Comparison of ENCODE assay signal across 8 cellular contexts in the genomic region with DNA sequence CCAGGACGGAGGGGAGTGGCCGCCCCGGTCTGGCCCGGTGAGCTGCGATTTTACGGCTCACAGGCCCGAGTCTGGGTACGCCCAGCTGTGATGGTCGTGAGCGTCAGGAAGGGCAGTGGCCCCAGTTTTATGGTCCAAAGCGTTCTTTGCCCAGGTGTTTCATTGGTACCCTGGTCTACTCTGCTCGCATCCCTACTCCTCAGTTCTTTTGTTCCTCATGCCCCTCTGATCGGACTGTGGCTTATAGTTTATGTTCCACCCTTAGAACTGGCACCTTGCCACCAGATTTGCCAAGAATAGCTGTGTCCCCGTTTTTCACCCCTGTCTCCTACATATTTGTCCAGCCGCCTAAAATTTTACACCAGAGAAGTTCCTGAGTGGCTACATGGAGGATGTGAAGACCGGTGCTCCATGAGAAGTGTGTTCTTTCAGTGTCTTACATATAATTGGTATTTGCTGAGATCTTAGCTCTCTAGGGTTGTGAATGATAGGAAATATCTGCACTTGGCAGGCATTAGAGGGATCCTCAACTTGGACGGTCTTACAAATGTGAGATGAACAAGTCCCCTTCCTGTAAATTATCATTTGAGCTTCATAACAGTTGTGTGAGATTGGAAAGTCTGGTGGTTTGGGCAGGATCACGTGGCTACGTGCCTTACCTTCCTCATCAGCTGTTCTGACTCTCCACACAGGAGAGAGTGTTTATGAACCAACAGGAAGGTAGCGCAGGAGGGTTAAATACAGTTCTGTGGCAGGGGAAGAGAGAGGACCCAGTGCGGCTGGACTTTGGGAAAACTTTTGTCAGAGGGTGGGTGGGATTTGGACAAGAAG. TPM values are rescaled to one million over a fixed set of nuclear protein-coding genes. Genes with fewer than 3 reads are reported as not detected.
DNase-seq lines count a peak whose midpoint lies in the region; ATAC-seq and TF ChIP-seq lines count a peak whose summit lies in the region.

No MANE protein-coding gene starts in this region.

- CTCF ChIA-PET in SK-N-SH (lab: Yijun Ruan, JAX) (interaction anchor here (2.1 to 2.8 kb wide), 2 partner anchors 208 to 234 kb away, joined by 6 to 12 read pairs; no protein-coding TSS in a partner anchor), HEK293T (lab: Yijun Ruan, JAX) (interaction anchor here (0.6 to 2.2 kb wide), 3 partner anchors 21 to 611 kb away, joined by 3 to 6 read pairs (median 6); no protein-coding TSS in a partner anchor)

- no peak for TF ChIP-seq RAD21 in SK-N-SH (IDR thresholded peaks at IDR 0.05; ENCODE audit: low read length)

- peaks cover 49 to 52% of the 10 kb centered on the region in 2 experiments for H3K4me1 ChIP-seq in SK-N-SH (ENCODE audit: control insufficient read depth in 1 of 2, insufficient read depth in 2 of 2, low read depth in 1 of 2, low read length in 1 of 2)
- H3K4me1 ChIP-seq in neuron (ENCODE audit: insufficient read depth, low read length), result peaks cover 37% of the 10 kb centered on the region

- peak overlapping the region; percentile 91 for H3K9ac ChIP-seq in SK-N-SH

- H3K9me3 ChIP-seq in SK-N-SH, result no peaks in the 10 kb centered on the region
- no peaks in the 10 kb centered on the region for H3K9me3 ChIP-seq in neuron (ENCODE audit: low read length)

- ATAC-seq in SK-N-SH treated with all-trans-retinoic acid at 6 μM for 48 hours, result no peak
- ATAC-seq in HG02610 (IDR thresholded peaks at IDR 0.05; ENCODE audit: unreplicated experiment), result no peak

- H3K27ac ChIP-seq in SK-N-SH (ENCODE audit: low read depth in 2 of 2, low read length in 1 of 2), result peak overlapping the region; percentile 89 to 95

- TF ChIP-seq CTCF in SK-N-SH (IDR thresholded peaks at IDR 0.05) (no peak), GM10266 (IDR thresholded peaks at IDR 0.05; ENCODE audit: control insufficient read depth, insufficient read depth, low read depth, missing control alignments) (no peak)

- H3K79me2 ChIP-seq in SK-N-SH (ENCODE audit: insufficient read depth), result peaks cover 67% of the 10 kb centered on the region

- H2AFZ ChIP-seq in SK-N-SH (ENCODE audit: low read depth), result peak overlapping the region; percentile 91
- H2AFZ ChIP-seq in neuron (ENCODE audit: low read depth, low read length), result peak overlapping the region; percentile 93

- TF ChIP-seq POLR2A in erythroblast (IDR thresholded peaks at IDR 0.05; ENCODE audit: low read length), result no peak

- POLR2A ChIA-PET in SK-N-SH (lab: Yijun Ruan, JAX) (interaction anchor here (0.9 to 1.6 kb wide), 6 partner anchors 12 to 388 kb away, joined by 3 to 7 read pairs (median 4); partner anchors contain the start of genes C11orf54 and TAF1D), HEK293T (lab: Yijun Ruan, JAX) (interaction anchor here (1.1 to 2.7 kb wide), 10 partner anchors 10 to 414 kb away, joined by 3 to 19 read pairs (median 4); no protein-coding TSS in a partner anchor)

- no peaks in the 10 kb centered on the region for H3K9me2 ChIP-seq in SK-N-SH

- 15% methylated on average over 17 of the region's 21 CpGs for WGBS in SK-N-SH (ENCODE audit: low lambda C conversion rate)

- H3K4me3 ChIP-seq in SK-N-SH (ENCODE audit: low read depth in 2 of 2, low read length in 1 of 2) (peak overlapping the region; percentile 69 to 74), neuron (ENCODE audit: low read length) (peak overlapping the region; percentile 68)

- H3F3A ChIP-seq in SK-N-SH (replicated peaks; ENCODE audit: insufficient read depth), result peaks cover 9% of the 10 kb centered on the region

- TF ChIP-seq EP300 in SK-N-SH (IDR thresholded peaks at IDR 0.05; ENCODE audit: borderline replicate concordance in 1 of 2, low read depth in 1 of 2, low read length in 1 of 2), result no peak

- H3K36me3 ChIP-seq in SK-N-SH (replicated peaks in 1 of 2; ENCODE audit: control insufficient read depth in 1 of 2, insufficient read depth in 2 of 2, low read length in 1 of 2) (no peaks in the 10 kb centered on the region), neuron (ENCODE audit: insufficient read depth, low read length) (no peaks in the 10 kb centered on the region)

- peak overlapping the region; percentile 85 for H3K4me2 ChIP-seq in SK-N-SH

- H4K20me1 ChIP-seq in SK-N-SH (ENCODE audit: insufficient read depth), result peaks cover 20% of the 10 kb centered on the region; the same call in 1 of the 2 replicates

- H3K27me3 ChIP-seq in SK-N-SH (ENCODE audit: insufficient read depth) (no peaks in the 10 kb centered on the region), neuron (ENCODE audit: insufficient read depth, low read length) (no peaks in the 10 kb centered on the region)

- DNase-seq in SK-N-SH, result no peak
- peak; percentile 49 for DNase-seq in NCI-H748 treated with DMSO at 0.1 percent for 48 hours (lab: John Stamatoyannopoulos, UW)
- DNase-seq in erythroblast (lab: John Stamatoyannopoulos, UW), result peak; percentile 44 to 66
- DNase-seq in GM10266 (ENCODE audit: extremely low spot score), result no peak
- no peak for DNase-seq in HEK293T (ENCODE audit: extremely low spot score)

TF ChIP-seq in SK-N-SH, 30 proteins besides CTCF, POLR2A, EP300 and RAD21 (continues in another document):
- no peak for TF ChIP-seq TCF12 (IDR thresholded peaks at IDR 0.05)
- no peak for TF ChIP-seq CHD2 (IDR thresholded peaks at IDR 0.05; ENCODE audit: low read length, partially characterized antibody)
- TF ChIP-seq, protein P1, sequence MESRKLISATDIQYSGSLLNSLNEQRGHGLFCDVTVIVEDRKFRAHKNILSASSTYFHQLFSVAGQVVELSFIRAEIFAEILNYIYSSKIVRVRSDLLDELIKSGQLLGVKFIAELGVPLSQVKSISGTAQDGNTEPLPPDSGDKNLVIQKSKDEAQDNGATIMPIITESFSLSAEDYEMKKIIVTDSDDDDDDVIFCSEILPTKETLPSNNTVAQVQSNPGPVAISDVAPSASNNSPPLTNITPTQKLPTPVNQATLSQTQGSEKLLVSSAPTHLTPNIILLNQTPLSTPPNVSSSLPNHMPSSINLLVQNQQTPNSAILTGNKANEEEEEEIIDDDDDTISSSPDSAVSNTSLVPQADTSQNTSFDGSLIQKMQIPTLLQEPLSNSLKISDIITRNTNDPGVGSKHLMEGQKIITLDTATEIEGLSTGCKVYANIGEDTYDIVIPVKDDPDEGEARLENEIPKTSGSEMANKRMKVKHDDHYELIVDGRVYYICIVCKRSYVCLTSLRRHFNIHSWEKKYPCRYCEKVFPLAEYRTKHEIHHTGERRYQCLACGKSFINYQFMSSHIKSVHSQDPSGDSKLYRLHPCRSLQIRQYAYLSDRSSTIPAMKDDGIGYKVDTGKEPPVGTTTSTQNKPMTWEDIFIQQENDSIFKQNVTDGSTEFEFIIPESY (IDR thresholded peaks at IDR 0.05; ENCODE audit: borderline replicate concordance, low read depth), result no peak
- no peak for TF ChIP-seq SIN3A (IDR thresholded peaks at IDR 0.05; ENCODE audit: borderline replicate concordance, low read depth, low read length)
- 0 out of 2 replicates have a peak, but pooled peaks have one; percentile 44 for TF ChIP-seq FOXJ3 (CRISPR knock-in tag; IDR thresholded peaks at IDR 0.05)
- no peak for TF ChIP-seq MXI1 (IDR thresholded peaks at IDR 0.05; ENCODE audit: low read depth, low read length)

TF ChIP-seq in SK-N-SH treated with all-trans-retinoic acid at 6 μM for 48 hours, 23 proteins besides CTCF, POLR2A, EP300 and RAD21:
- no peak for TF ChIP-seq ZNF70 (CRISPR knock-in tag; IDR thresholded peaks at IDR 0.05)
TF ChIP-seq in SK-N-SH treated with all-trans-retinoic acid at 6 μM for 48 hours: peak in this region for 0.

TF ChIP-seq in HEK293T, 16 proteins besides CTCF, POLR2A, EP300 and RAD21:
- TF ChIP-seq ARNT (IDR thresholded peaks at IDR 0.05) (no peak), FOXA1 (IDR thresholded peaks at IDR 0.05) (no peak), HDGF (IDR thresholded peaks at IDR 0.05; ENCODE audit: borderline replicate concordance) (no peak), SUZ12 (IDR thresholded peaks at IDR 0.05) (no peak), FOXK2 (IDR thresholded peaks at IDR 0.05) (no peak), FOXM1 (IDR thresholded peaks at IDR 0.05; ENCODE audit: borderline replicate concordance) (no peak), NFRKB (IDR thresholded peaks at IDR 0.05) (no peak), L3MBTL2 (conservative IDR thresholded peaks at IDR 0.05) (no peak), LEF1 (IDR thresholded peaks at IDR 0.05; ENCODE audit: borderline replicate concordance) (no peak), CTBP1 (IDR thresholded peaks at IDR 0.05; ENCODE audit: borderline replicate concordance) (no peak), TARDBP (IDR thresholded peaks at IDR 0.05) (no peak), BHLHE40 (IDR thresholded peaks at IDR 0.05; ENCODE audit: borderline replicate concordance) (no peak), ZNF384 (IDR thresholded peaks at IDR 0.05) (no peak)
- TF ChIP-seq, protein P2, sequence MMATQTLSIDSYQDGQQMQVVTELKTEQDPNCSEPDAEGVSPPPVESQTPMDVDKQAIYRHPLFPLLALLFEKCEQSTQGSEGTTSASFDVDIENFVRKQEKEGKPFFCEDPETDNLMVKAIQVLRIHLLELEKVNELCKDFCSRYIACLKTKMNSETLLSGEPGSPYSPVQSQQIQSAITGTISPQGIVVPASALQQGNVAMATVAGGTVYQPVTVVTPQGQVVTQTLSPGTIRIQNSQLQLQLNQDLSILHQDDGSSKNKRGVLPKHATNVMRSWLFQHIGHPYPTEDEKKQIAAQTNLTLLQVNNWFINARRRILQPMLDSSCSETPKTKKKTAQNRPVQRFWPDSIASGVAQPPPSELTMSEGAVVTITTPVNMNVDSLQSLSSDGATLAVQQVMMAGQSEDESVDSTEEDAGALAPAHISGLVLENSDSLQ (IDR thresholded peaks at IDR 0.05), result no peak

RNA-seq across cellular contexts. Expression of gene PANX1, which starts 1.1 kb away (rescaled TPM):
- polyA plus RNA-seq in SK-N-SH (2012; rRNA removed), result 11.1 and 16.9 TPM in 2 replicates
- 13.9 and 14.8 TPM in 2 replicates for polyA plus RNA-seq in SK-N-SH (2012; cell fraction: cytosol; rRNA removed)
- polyA plus RNA-seq in SK-N-SH (2012; cell fraction: nucleus; rRNA removed), result 4.2 and 9.0 TPM in 2 replicates

Comparison
In these comparisons a context has a peak if more than half of its experiments do, and no peak if none do; other contexts are left out.
1. DNase-seq: peak in NCI-H748 treated with DMSO at 0.1 percent for 48 hours (single experiment) and erythroblast (2 of 2); none in SK-N-SH (single experiment), GM10266 (single experiment) and HEK293T (single experiment).